8 cellular contexts compared by ENCODE assay signal in the genomic region with DNA sequence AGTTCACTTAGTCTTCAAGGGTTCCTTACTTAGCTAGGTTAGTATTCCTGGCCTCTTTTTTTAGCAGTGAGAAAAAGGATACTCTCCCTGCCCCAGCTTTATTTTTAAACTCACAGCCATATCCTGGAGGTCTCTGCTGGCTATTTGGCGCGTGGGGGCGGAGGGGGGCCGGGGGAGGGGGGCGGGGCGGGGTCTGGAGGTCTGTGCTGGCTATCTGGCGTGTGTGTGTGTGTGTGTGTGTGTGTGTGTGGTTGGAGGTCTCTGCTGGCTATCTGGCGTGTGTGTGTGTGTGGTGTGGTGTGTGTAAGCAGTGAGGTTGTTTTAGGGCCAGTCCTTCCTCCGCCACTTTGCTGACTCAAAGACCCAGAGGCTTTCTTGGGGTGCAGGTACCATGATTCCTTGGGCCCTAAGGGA. TPM values are rescaled to one million over a fixed set of nuclear protein-coding genes. Genes with fewer than 3 reads are reported as not detected.
A peak's percentile ranks its signal among the peaks of the same experiment; 100 is the strongest.
DNase-seq lines count a peak whose midpoint lies in the region; ATAC-seq, FAIRE-seq and TF ChIP-seq lines count a peak whose summit lies in the region.

No MANE protein-coding gene starts in this region.

- DNase-seq in GM12865 (ENCODE audit: low read depth), result peak; percentile 3
- no peak for DNase-seq in SJSA1 (ENCODE audit: low read depth in 1 of 2, low spot score in 2 of 2)
- no peak for DNase-seq in fibroblast of the aortic adventitia (ENCODE audit: low read depth)
- DNase-seq in pancreas, result peak in 1 of 6 donors; percentile 5
- DNase-seq in NCI-H1694 treated with DMSO at 0.1 percent for 48 hours (lab: John Stamatoyannopoulos, UW), result no peak
- DNase-seq in activated CD4-positive, CD25-positive, alpha-beta regulatory T cell (lab: John Stamatoyannopoulos, UW), result no peak
- DNase-seq in NCI-H446 treated with DMSO at 0.1 percent for 48 hours (lab: John Stamatoyannopoulos, UW), result no peak
- no peak for DNase-seq in CD8-positive, alpha-beta T cell

- ATAC-seq in pancreas, result peak; percentile 23 to 45 (median 38)
- ATAC-seq in CD8-positive, alpha-beta T cell, result no peak

- H3K4me3 Mint-ChIP-seq in CD8-positive, alpha-beta T cell, result no peak overlapping the region

- H3K4me3 ChIP-seq in GM12865 (ENCODE audit: low read depth, low read length), result peak overlapping the region; percentile 28
- peak overlapping the region; percentile 38 for H3K4me3 ChIP-seq in SJSA1
- peak overlapping the region; percentile 55 for H3K4me3 ChIP-seq in fibroblast of the aortic adventitia (ENCODE audit: low read depth, low read length)
- peak overlapping the region in 3 of 4 donors; percentile 22 to 57 (median 36) for H3K4me3 ChIP-seq in pancreas
- H3K4me3 ChIP-seq in CD8-positive, alpha-beta T cell (ENCODE audit: low read depth, low read length), result no peak overlapping the region

- H3K27me3 Mint-ChIP-seq in CD8-positive, alpha-beta T cell (ENCODE audit: low read depth), result peaks cover 41% of the 10 kb centered on the region

- FAIRE-seq in pancreas (lab: Jason Lieb, UNC), result no peak

- 4 to 5% methylated on average over 6 to 9 of the region's 9 CpGs for WGBS in pancreas, 2 donors

- POLR2A ChIA-PET in CD8-positive, alpha-beta T cell (lab: Charles Lee), result no interaction called here

- H3K4me1 Mint-ChIP-seq in CD8-positive, alpha-beta T cell (ENCODE audit: low read depth), result peaks cover 3% of the 10 kb centered on the region

- no peak overlapping the region for H3K27ac Mint-ChIP-seq in CD8-positive, alpha-beta T cell

- H3K27ac ChIP-seq in SJSA1 (no peak overlapping the region), pancreas (no peak overlapping the region)
- H3K27ac ChIP-seq in CD8-positive, alpha-beta T cell (ENCODE audit: low read depth, low read length), result no peak overlapping the region

- 0 out of 2 replicates have a peak, but pooled peaks cover 3% of the 10 kb centered on the region for H3K9me3 ChIP-seq in SJSA1 (replicated peaks)
- no peaks in the 10 kb centered on the region for H3K9me3 ChIP-seq in pancreas
- H3K9me3 ChIP-seq in CD8-positive, alpha-beta T cell (ENCODE audit: low read length), result no peaks in the 10 kb centered on the region

- H3K27me3 ChIP-seq in SJSA1 (replicated peaks), result peaks cover 16% of the 10 kb centered on the region
- H3K27me3 ChIP-seq in pancreas, result no peaks in the 10 kb centered on the region
- peaks cover 4% of the 10 kb centered on the region for H3K27me3 ChIP-seq in CD8-positive, alpha-beta T cell (ENCODE audit: insufficient read depth, low read length)

- H3K36me3 Mint-ChIP-seq in CD8-positive, alpha-beta T cell, result no peaks in the 10 kb centered on the region

- no peaks in the 10 kb centered on the region for H3K36me3 ChIP-seq in SJSA1
- no peaks in the 10 kb centered on the region for H3K36me3 ChIP-seq in pancreas
- no peaks in the 10 kb centered on the region for H3K36me3 ChIP-seq in CD8-positive, alpha-beta T cell (ENCODE audit: insufficient read depth, low read length)

- no peaks in the 10 kb centered on the region for H3K9me3 Mint-ChIP-seq in CD8-positive, alpha-beta T cell

- H3K4me1 ChIP-seq in SJSA1 (replicated peaks), result peaks cover 11% of the 10 kb centered on the region
- no peaks in the 10 kb centered on the region for H3K4me1 ChIP-seq in pancreas
- H3K4me1 ChIP-seq in CD8-positive, alpha-beta T cell (ENCODE audit: insufficient read depth, low read length), result no peaks in the 10 kb centered on the region

- TF ChIP-seq CTCF in GM12865 (IDR thresholded peaks at IDR 0.05; ENCODE audit: insufficient read depth, low read depth, low read length, missing control alignments) (no peak), fibroblast of the aortic adventitia (IDR thresholded peaks at IDR 0.05; ENCODE audit: insufficient read depth, low read length) (no peak), pancreas (IDR thresholded peaks at IDR 0.05) (no peak)
- TF ChIP-seq CTCF in CD8-positive, alpha-beta T cell (IDR thresholded peaks at IDR 0.05), result no peak

- CTCF ChIA-PET in CD8-positive, alpha-beta T cell (lab: Charles Lee), result no interaction called here

- intact Hi-C loops in pancreas (cut with DNase I), result no loop called here
- intact Hi-C loops in CD8-positive, alpha-beta T cell (cut with DNase I, micrococcal nuclease), result no loop called here

RNA-seq across cellular contexts. Expression of a gene that starts 0.6 kb away (rescaled TPM):
- 1.4 and 9.8 TPM in 2 replicates for total RNA-seq in SJSA1 (2014; rRNA removed; shearing (Covaris generic))
- total RNA-seq in fibroblast of the aortic adventitia (ENCODE audit: low replicate concordance) (0.90 TPM in 1 of 2 replicates, not detected in the other), pancreas (under 1 TPM in 4 of 6 donors, not detected in 2; 0.20 to 0.66 (median 0.52) TPM)
- under 1 TPM in 1 of 2 donors, not detected in 1; 0.94 TPM for polyA plus RNA-seq in pancreas
- total RNA-seq in CD8-positive, alpha-beta T cell, result not detected
